Comparison of ENCODE assay signal across 1 cellular context in the genomic region with DNA sequence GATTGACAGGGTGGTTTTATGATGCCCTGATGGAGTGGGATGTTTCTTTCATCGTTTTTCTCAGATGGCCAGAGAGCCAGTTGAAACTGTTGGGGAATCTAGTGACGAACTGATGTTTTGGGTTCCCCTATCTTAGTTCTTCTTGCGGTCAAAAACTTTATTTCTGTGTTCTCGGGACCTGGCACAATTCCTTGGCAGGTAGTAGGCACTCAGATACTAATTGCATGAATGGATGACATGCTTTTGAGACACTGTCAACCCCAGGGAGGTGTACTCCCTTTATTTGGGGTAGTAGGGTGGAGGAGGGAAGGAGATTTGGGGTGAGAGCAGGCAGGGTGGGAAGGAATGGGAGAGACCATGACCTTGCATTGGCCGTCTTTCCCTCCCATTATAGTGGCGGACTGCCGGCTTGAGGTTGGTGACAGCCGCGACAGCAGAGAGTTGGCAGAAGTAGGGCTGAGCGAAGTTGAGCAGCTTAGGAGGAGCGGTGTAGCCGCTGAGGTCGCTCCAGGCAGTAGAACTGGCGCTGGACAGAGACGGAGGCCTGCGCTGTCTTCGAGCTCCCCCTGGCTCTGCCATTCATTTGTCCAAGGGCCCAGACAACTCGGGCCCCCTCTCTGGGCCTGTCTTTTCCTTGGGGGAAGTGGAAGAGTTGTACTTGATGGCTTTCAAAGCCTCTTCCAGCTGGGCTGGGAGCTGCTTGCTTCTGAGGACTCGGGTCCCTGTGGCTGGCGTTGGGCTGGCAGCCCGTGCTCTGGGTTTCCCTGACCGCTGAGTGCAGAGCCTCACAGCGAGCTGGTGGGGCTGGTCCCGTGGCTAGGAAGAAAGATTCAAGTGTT.
TF ChIP-seq lines count a peak whose summit lies in the region.

No MANE protein-coding gene starts in this region.

TF ChIP-seq in WTC11, 78 proteins besides CTCF, POLR2A, EP300 and RAD21 (continued from another document):
- TF ChIP-seq GTF2I (CRISPR knock-in tag; conservative IDR thresholded peaks at IDR 0.05) = no peak
- TF ChIP-seq, protein P1, sequence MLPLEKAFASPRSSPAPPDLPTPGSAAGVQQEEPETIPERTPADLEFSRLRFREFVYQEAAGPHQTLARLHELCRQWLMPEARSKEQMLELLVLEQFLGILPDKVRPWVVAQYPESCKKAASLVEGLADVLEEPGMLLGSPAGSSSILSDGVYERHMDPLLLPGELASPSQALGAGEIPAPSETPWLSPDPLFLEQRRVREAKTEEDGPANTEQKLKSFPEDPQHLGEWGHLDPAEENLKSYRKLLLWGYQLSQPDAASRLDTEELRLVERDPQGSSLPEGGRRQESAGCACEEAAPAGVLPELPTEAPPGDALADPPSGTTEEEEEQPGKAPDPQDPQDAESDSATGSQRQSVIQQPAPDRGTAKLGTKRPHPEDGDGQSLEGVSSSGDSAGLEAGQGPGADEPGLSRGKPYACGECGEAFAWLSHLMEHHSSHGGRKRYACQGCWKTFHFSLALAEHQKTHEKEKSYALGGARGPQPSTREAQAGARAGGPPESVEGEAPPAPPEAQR (CRISPR knock-in tag; IDR thresholded peaks at IDR 0.05) = no peak
- TF ChIP-seq, protein P2, sequence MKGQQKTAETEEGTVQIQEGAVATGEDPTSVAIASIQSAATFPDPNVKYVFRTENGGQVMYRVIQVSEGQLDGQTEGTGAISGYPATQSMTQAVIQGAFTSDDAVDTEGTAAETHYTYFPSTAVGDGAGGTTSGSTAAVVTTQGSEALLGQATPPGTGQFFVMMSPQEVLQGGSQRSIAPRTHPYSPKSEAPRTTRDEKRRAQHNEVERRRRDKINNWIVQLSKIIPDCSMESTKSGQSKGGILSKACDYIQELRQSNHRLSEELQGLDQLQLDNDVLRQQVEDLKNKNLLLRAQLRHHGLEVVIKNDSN (CRISPR knock-in tag; IDR thresholded peaks at IDR 0.05) = no peak
- no peak for TF ChIP-seq ETV6 (CRISPR knock-in tag; IDR thresholded peaks at IDR 0.05)
TF ChIP-seq in WTC11: peak in this region for 0.
